Comparison of ENCODE assay signal across 9 cellular contexts in genomic region chr11:117950999-117951961, GRCh38. TPM values are rescaled to one million over a fixed set of nuclear protein-coding genes. Genes with fewer than 3 reads are reported as not detected.
DNase-seq lines count a peak whose midpoint lies in the region; ATAC-seq and TF ChIP-seq lines count a peak whose summit lies in the region.
"Had no signal": no experiment of that assay in that cellular context is flagged by ENCODE, and none has a peak within 500 bp of the region (broad histone marks: within the 10 kb centered on the region; RNA-seq: fewer than 3 reads in every experiment).

No MANE protein-coding gene starts in this region.

- peaks cover 85% of the 10 kb centered on the region for H3K4me1 ChIP-seq in CD8-positive, alpha-beta T cell (ENCODE audit: insufficient read depth, low read length)
- peaks cover 54% of the 10 kb centered on the region for H3K4me1 ChIP-seq in lower lobe of right lung

- peak overlapping the region; percentile 39 for H3K27ac ChIP-seq in CD8-positive, alpha-beta T cell (ENCODE audit: low read depth, low read length)
- H3K27ac ChIP-seq in lower lobe of right lung, result no peak overlapping the region
- H3K27ac ChIP-seq: neutrophil had no signal

- peak overlapping the region; percentile 95 for H3K27ac Mint-ChIP-seq in CD8-positive, alpha-beta T cell
- H3K27ac Mint-ChIP-seq in type B pancreatic cell, result no peak overlapping the region

- CTCF ChIA-PET in CD8-positive, alpha-beta T cell (lab: Charles Lee), result interaction anchor here (0.7 to 14.6 kb wide), 21 partner anchors 8 to 144 kb away, joined by 3 to 403 read pairs (median 10); partner anchors contain the start of genes FXYD2 and IL10RA

- H3K9me3 ChIP-seq in CD8-positive, alpha-beta T cell (ENCODE audit: low read length), result no peaks in the 10 kb centered on the region
- H3K9me3 ChIP-seq in lower lobe of right lung, result no peaks in the 10 kb centered on the region
- H3K9me3 ChIP-seq: neutrophil had no signal

- no peak for TF ChIP-seq CTCF in CD8-positive, alpha-beta T cell (IDR thresholded peaks at IDR 0.05)
- no peak for TF ChIP-seq CTCF in lower lobe of right lung (IDR thresholded peaks at IDR 0.05)
- no peak for TF ChIP-seq CTCF in type B pancreatic cell (conservative IDR thresholded peaks at IDR 0.05)

- H3K4me3 ChIP-seq in CD8-positive, alpha-beta T cell (ENCODE audit: low read depth, low read length), result peak overlapping the region; percentile 46
- H3K4me3 ChIP-seq in lower lobe of right lung, result no peak overlapping the region

- ATAC-seq in CD8-positive, alpha-beta T cell, result peak; percentile 63
- ATAC-seq in HG03108 (IDR thresholded peaks at IDR 0.05; ENCODE audit: unreplicated experiment) (peak; percentile 70), lower lobe of right lung (peak; percentile 20 to 36), GM21529 (IDR thresholded peaks at IDR 0.05; ENCODE audit: unreplicated experiment) (no peak), GM19452 (IDR thresholded peaks at IDR 0.05; ENCODE audit: unreplicated experiment) (no peak)

- H3K36me3 ChIP-seq in CD8-positive, alpha-beta T cell (ENCODE audit: insufficient read depth, low read length), result no peaks in the 10 kb centered on the region
- no peaks in the 10 kb centered on the region for H3K36me3 ChIP-seq in lower lobe of right lung
- H3K36me3 ChIP-seq: neutrophil had no signal

- H3K27me3 ChIP-seq in CD8-positive, alpha-beta T cell (ENCODE audit: insufficient read depth, low read length), result no peaks in the 10 kb centered on the region
- no peaks in the 10 kb centered on the region for H3K27me3 ChIP-seq in lower lobe of right lung (ENCODE audit: low read depth)

- peaks cover 2% of the 10 kb centered on the region for H3K9me3 Mint-ChIP-seq in CD8-positive, alpha-beta T cell
- peaks cover 4% of the 10 kb centered on the region for H3K9me3 Mint-ChIP-seq in type B pancreatic cell

- intact Hi-C loops in CD8-positive, alpha-beta T cell (cut with DNase I, micrococcal nuclease), result loop anchor here (1.0 to 2.0 kb wide), 5 partner anchors 18 to 102 kb away; partner anchors contain the start of gene IL10RA (in 1 of the 2)
- intact Hi-C loops in lower lobe of right lung (cut with DNase I), result no loop called here

- H3K36me3 Mint-ChIP-seq in CD8-positive, alpha-beta T cell, result no peaks in the 10 kb centered on the region
- no peaks in the 10 kb centered on the region for H3K36me3 Mint-ChIP-seq in type B pancreatic cell

- POLR2A ChIA-PET in CD8-positive, alpha-beta T cell (lab: Charles Lee), result interaction anchor here (0.7 to 10.4 kb wide), 18 partner anchors 9 to 143 kb away, joined by 3 to 438 read pairs (median 8); partner anchors contain the start of genes IL10RA and TMPRSS13

- H3K27me3 Mint-ChIP-seq in CD8-positive, alpha-beta T cell (ENCODE audit: low read depth), result no peaks in the 10 kb centered on the region
- H3K27me3 Mint-ChIP-seq in type B pancreatic cell, result peaks cover 18% of the 10 kb centered on the region

- H3K4me3 Mint-ChIP-seq in CD8-positive, alpha-beta T cell, result peak overlapping the region; percentile 71
- no peak overlapping the region for H3K4me3 Mint-ChIP-seq in type B pancreatic cell

- H3K4me1 Mint-ChIP-seq in CD8-positive, alpha-beta T cell (ENCODE audit: low read depth), result peaks cover 92% of the 10 kb centered on the region
- H3K4me1 Mint-ChIP-seq in type B pancreatic cell (ENCODE audit: unreplicated experiment), result peaks cover 11% of the 10 kb centered on the region

- DNase-seq in CD8-positive, alpha-beta T cell, result peak in 6 of 7 experiments; percentile 19 to 76 (median 54)
- DNase-seq in activated CD4-positive, alpha-beta T cell treated with anti-CD3 and anti-CD28 coated beads for 48 hours, result peak; percentile 42
- DNase-seq in lower lobe of right lung (no peak), amygdala (lab: John Stamatoyannopoulos, UW) (no peak), type B pancreatic cell (ENCODE audit: extremely low spot score, unreplicated experiment) (no peak)

RNA-seq across cellular contexts. Expression of gene TMPRSS13, which starts 22.1 kb away (rescaled TPM):
- total RNA-seq in CD8-positive, alpha-beta T cell, result 1 to 10 TPM; 1.7 TPM
- total RNA-seq in lower lobe of right lung, result 7.0 TPM
- total RNA-seq in type B pancreatic cell (ENCODE audit: low replicate concordance), result 6.9 and 22.7 TPM in 2 replicates

RNA-seq across cellular contexts. Expression of gene IL10RA, which starts 34.9 kb away (rescaled TPM):
- total RNA-seq in CD8-positive, alpha-beta T cell, result 100 to 1,000 TPM; 295 to 299 TPM
- total RNA-seq in lower lobe of right lung (37.7 TPM), type B pancreatic cell (ENCODE audit: low replicate concordance) (0.48 and 0.62 TPM in 2 replicates)

Comparison
In these comparisons a context has a peak if more than half of its experiments do, and no peak if none do; other contexts are left out.
1. ATAC-seq: peak in CD8-positive, alpha-beta T cell (single experiment), HG03108 (single experiment) and lower lobe of right lung (2 of 2); none in GM21529 (single experiment) and GM19452 (single experiment).
2. DNase-seq: peak in CD8-positive, alpha-beta T cell (6 of 7) and activated CD4-positive, alpha-beta T cell treated with anti-CD3 and anti-CD28 coated beads for 48 hours (single experiment); none in lower lobe of right lung (single experiment), amygdala (0 of 56) and type B pancreatic cell (single experiment).
3. RNA of gene IL10RA, which starts 34.9 kb away (total RNA-seq): 295 to 299 TPM in CD8-positive, alpha-beta T cell and 37.7 TPM in lower lobe of right lung (single experiment); 0.48 to 0.62 TPM in type B pancreatic cell; every median in the first group is over 10 times any median in the second.